10 cellular contexts compared by ENCODE assay signal in the genomic region with DNA sequence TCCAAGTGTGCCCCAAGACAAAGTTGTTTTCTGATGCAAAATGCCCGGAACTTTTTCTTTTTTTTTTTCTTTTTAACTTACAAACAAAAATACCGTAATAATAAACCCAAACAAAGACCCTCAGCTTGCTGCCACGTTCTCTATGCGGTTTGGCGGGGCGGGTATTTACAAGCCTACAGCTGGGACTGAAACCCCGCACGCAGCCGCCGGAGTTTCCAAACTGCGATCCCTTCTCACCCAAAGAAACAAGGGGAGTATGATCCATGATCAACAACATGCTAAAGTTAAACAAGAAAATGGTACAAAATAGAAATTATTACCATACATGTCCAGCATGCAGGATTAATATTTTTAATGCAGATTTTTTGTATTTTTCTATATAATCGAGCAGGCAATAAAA. TPM values are rescaled to one million over a fixed set of nuclear protein-coding genes. Genes with fewer than 3 reads are reported as not detected.
DNase-seq lines count a peak whose midpoint lies in the region; ATAC-seq and TF ChIP-seq lines count a peak whose summit lies in the region.
"Had no signal": no experiment of that assay in that cellular context is flagged by ENCODE, and none has a peak within 500 bp of the region (broad histone marks: within the 10 kb centered on the region; RNA-seq: fewer than 3 reads in every experiment).

No MANE protein-coding gene starts in this region.

- H3K27ac Mint-ChIP-seq in GM23338 (no peak overlapping the region), chondrocyte (ENCODE audit: unreplicated experiment) (no peak overlapping the region), immature natural killer cell (no peak overlapping the region)

- no peaks in the 10 kb centered on the region for H3K9me2 ChIP-seq in GM23338 (ENCODE audit: insufficient read depth)

- no peaks in the 10 kb centered on the region for H3K79me2 ChIP-seq in GM23338 (replicated peaks; ENCODE audit: insufficient read depth)

- H3K4me1 Mint-ChIP-seq in GM23338, result peaks cover 48% of the 10 kb centered on the region
- peaks cover 50% of the 10 kb centered on the region for H3K4me1 Mint-ChIP-seq in chondrocyte (ENCODE audit: low read depth)
- H3K4me1 Mint-ChIP-seq in immature natural killer cell, result peaks cover 6 to 18% of the 10 kb centered on the region in 2 donors

- H3K4me3 Mint-ChIP-seq in GM23338, result peak overlapping the region; percentile 81
- peak overlapping the region; percentile 82 for H3K4me3 Mint-ChIP-seq in chondrocyte (ENCODE audit: unreplicated experiment)
- peak overlapping the region in 3 of 5 donors; percentile 47 to 54 (median 53) for H3K4me3 Mint-ChIP-seq in immature natural killer cell

- H2AFZ ChIP-seq in GM23338, result no peak overlapping the region

- ATAC-seq in GM23338 (no peak), GM21717 (IDR thresholded peaks at IDR 0.05; ENCODE audit: unreplicated experiment) (no peak)

- no peaks in the 10 kb centered on the region; the same call in 2 of the 3 replicates for H3K36me3 Mint-ChIP-seq in GM23338 (ENCODE audit: low read depth)
- peaks cover 1% of the 10 kb centered on the region for H3K36me3 Mint-ChIP-seq in chondrocyte (ENCODE audit: low read depth)
- no peaks in the 10 kb centered on the region for H3K36me3 Mint-ChIP-seq in immature natural killer cell

- peak overlapping the region; percentile 96 for H3K4me2 ChIP-seq in GM23338

- peaks cover 32% of the 10 kb centered on the region for H3K4me1 ChIP-seq in GM23338 (ENCODE audit: insufficient read depth)
- H3K4me1 ChIP-seq in effector memory CD4-positive, alpha-beta T cell (ENCODE audit: control insufficient read depth, insufficient read depth, low read length, poor library complexity, severe bottlenecking), result peaks cover 16% of the 10 kb centered on the region

- 0 out of 3 replicates have a peak, but pooled peaks cover 7% of the 10 kb centered on the region for H3K9me3 Mint-ChIP-seq in GM23338
- H3K9me3 Mint-ChIP-seq in chondrocyte (ENCODE audit: low read depth), result no peaks in the 10 kb centered on the region
- H3K9me3 Mint-ChIP-seq in immature natural killer cell, result no peaks in the 10 kb centered on the region

- H3K27me3 Mint-ChIP-seq in GM23338 (ENCODE audit: insufficient read depth, low read depth, poor library complexity) (peaks cover 95% of the 10 kb centered on the region), chondrocyte (ENCODE audit: low read depth) (peaks cover 56% of the 10 kb centered on the region), immature natural killer cell (ENCODE audit: low read depth in 3 of 3) (peaks cover 26 to 43% (median 38%) of the 10 kb centered on the region in 3 donors)

- in situ Hi-C loops in ACHN (cut with HindIII; ENCODE audit: low pct_ligation_motif_present, low pct_unique_long_range_greater_than_20kb, low sequenced_read_pairs), result no loop called here

- H3F3A ChIP-seq in GM23338 (replicated peaks; ENCODE audit: low read depth), result peaks cover 3% of the 10 kb centered on the region; the same call in 1 of the 2 replicates

- H4K20me1 ChIP-seq in GM23338 (replicated peaks; ENCODE audit: insufficient read depth), result peaks cover 27% of the 10 kb centered on the region

- H3K9me3 ChIP-seq in effector memory CD4-positive, alpha-beta T cell (ENCODE audit: control insufficient read depth, low read length), result no peaks in the 10 kb centered on the region

- no peak overlapping the region for H3K27ac ChIP-seq in GM23338 (ENCODE audit: low read depth)
- no peak overlapping the region for H3K27ac ChIP-seq in effector memory CD4-positive, alpha-beta T cell (ENCODE audit: insufficient read depth, low read length, poor library complexity, severe bottlenecking)

- H3K4me3 ChIP-seq in GM23338 (peak overlapping the region; percentile 82), skeletal muscle cell (ENCODE audit: low read depth, low read length) (peak overlapping the region; percentile 32)
- H3K4me3 ChIP-seq in effector memory CD4-positive, alpha-beta T cell (ENCODE audit: insufficient read depth, low read depth, low read length, poor library complexity, severe bottlenecking), result no peak overlapping the region

- H3K36me3 ChIP-seq in GM23338 (ENCODE audit: insufficient read depth), result no peaks in the 10 kb centered on the region
- no peaks in the 10 kb centered on the region for H3K36me3 ChIP-seq in effector memory CD4-positive, alpha-beta T cell (ENCODE audit: control insufficient read depth, insufficient read depth, low read length)

- TF ChIP-seq CTCF in GM23338 (conservative IDR thresholded peaks at IDR 0.05; ENCODE audit: low read depth in 2 of 2) (no peak), chondrocyte (IDR thresholded peaks at IDR 0.05) (no peak)

- DNase-seq in GM23338 (ENCODE audit: low spot score) (no peak), chondrocyte (ENCODE audit: low spot score) (no peak), immature natural killer cell (no peak), skeletal muscle cell (ENCODE audit: low read depth) (no peak), NCI-H1092 treated with DMSO at 0.1 percent for 48 hours (lab: John Stamatoyannopoulos, UW) (no peak), ACHN (no peak)
- DNase-seq in effector memory CD4-positive, alpha-beta T cell, result no peak
- DNase-seq: activated CD8-positive, alpha-beta memory T cell treated with anti-CD3 and anti-CD28 coated beads, Interleukin-2, amount 50 U/mL, for 48 hours; NCI-H524 treated with DMSO at 0.1 percent for 48 hours had no signal

- peaks cover 98% of the 10 kb centered on the region for H3K27me3 ChIP-seq in GM23338 (ENCODE audit: insufficient read depth)
- peaks cover 36% of the 10 kb centered on the region for H3K27me3 ChIP-seq in effector memory CD4-positive, alpha-beta T cell (replicated peaks; ENCODE audit: control insufficient read depth, insufficient read depth, low read length, poor library complexity, severe bottlenecking)

TF ChIP-seq in GM23338, 12 proteins besides CTCF, POLR2A, EP300 and RAD21:
- TF ChIP-seq EZH2 (IDR thresholded peaks at IDR 0.05; ENCODE audit: low read depth, unreplicated experiment), result peak; percentile 82
- TF ChIP-seq, protein P1, sequence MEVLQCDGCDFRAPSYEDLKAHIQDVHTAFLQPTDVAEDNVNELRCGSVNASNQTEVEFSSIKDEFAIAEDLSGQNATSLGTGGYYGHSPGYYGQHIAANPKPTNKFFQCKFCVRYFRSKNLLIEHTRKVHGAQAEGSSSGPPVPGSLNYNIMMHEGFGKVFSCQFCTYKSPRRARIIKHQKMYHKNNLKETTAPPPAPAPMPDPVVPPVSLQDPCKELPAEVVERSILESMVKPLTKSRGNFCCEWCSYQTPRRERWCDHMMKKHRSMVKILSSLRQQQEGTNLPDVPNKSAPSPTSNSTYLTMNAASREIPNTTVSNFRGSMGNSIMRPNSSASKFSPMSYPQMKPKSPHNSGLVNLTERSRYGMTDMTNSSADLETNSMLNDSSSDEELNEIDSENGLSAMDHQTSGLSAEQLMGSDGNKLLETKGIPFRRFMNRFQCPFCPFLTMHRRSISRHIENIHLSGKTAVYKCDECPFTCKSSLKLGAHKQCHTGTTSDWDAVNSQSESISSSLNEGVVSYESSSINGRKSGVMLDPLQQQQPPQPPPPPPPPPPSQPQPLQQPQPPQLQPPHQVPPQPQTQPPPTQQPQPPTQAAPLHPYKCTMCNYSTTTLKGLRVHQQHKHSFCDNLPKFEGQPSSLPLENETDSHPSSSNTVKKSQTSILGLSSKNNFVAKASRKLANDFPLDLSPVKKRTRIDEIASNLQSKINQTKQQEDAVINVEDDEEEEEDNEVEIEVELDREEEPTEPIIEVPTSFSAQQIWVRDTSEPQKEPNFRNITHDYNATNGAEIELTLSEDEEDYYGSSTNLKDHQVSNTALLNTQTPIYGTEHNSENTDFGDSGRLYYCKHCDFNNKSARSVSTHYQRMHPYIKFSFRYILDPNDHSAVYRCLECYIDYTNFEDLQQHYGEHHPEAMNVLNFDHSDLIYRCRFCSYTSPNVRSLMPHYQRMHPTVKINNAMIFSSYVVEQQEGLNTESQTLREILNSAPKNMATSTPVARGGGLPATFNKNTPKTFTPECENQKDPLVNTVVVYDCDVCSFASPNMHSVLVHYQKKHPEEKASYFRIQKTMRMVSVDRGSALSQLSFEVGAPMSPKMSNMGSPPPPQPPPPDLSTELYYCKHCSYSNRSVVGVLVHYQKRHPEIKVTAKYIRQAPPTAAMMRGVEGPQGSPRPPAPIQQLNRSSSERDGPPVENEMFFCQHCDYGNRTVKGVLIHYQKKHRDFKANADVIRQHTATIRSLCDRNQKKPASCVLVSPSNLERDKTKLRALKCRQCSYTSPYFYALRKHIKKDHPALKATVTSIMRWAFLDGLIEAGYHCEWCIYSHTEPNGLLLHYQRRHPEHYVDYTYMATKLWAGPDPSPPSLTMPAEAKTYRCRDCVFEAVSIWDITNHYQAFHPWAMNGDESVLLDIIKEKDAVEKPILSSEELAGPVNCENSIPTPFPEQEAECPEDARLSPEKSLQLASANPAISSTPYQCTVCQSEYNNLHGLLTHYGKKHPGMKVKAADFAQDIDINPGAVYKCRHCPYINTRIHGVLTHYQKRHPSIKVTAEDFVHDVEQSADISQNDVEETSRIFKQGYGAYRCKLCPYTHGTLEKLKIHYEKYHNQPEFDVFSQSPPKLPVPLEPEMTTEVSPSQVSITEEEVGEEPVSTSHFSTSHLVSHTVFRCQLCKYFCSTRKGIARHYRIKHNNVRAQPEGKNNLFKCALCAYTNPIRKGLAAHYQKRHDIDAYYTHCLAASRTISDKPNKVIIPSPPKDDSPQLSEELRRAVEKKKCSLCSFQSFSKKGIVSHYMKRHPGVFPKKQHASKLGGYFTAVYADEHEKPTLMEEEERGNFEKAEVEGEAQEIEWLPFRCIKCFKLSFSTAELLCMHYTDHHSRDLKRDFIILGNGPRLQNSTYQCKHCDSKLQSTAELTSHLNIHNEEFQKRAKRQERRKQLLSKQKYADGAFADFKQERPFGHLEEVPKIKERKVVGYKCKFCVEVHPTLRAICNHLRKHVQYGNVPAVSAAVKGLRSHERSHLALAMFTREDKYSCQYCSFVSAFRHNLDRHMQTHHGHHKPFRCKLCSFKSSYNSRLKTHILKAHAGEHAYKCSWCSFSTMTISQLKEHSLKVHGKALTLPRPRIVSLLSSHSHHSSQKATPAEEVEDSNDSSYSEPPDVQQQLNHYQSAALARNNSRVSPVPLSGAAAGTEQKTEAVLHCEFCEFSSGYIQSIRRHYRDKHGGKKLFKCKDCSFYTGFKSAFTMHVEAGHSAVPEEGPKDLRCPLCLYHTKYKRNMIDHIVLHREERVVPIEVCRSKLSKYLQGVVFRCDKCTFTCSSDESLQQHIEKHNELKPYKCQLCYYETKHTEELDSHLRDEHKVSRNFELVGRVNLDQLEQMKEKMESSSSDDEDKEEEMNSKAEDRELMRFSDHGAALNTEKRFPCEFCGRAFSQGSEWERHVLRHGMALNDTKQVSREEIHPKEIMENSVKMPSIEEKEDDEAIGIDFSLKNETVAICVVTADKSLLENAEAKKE (CRISPR knock-in tag; IDR thresholded peaks at IDR 0.05), result no peak
TF ChIP-seq in GM23338: peak in this region for 1.

RNA-seq across cellular contexts. Expression of a gene that starts 2.1 kb away (rescaled TPM):
- total RNA-seq in GM23338 (2014; rRNA removed; shearing (Covaris generic)), result 1.6 and 1.8 TPM in 2 replicates
- polyA plus RNA-seq in GM23338 (2016; fragmentation: Nextera tagmentation; extraction: Ambion mirVana) (2.3 and 2.5 TPM in 2 replicates), immature natural killer cell (under 1 TPM in 2 of 3 donors, not detected in 1; 0.09 TPM)
- 3.0 to 5.4 TPM (median 4.2 TPM) in 3 replicates for total RNA-seq in chondrocyte
